Comparison of ENCODE assay signal across 8 cellular contexts in the genomic region with DNA sequence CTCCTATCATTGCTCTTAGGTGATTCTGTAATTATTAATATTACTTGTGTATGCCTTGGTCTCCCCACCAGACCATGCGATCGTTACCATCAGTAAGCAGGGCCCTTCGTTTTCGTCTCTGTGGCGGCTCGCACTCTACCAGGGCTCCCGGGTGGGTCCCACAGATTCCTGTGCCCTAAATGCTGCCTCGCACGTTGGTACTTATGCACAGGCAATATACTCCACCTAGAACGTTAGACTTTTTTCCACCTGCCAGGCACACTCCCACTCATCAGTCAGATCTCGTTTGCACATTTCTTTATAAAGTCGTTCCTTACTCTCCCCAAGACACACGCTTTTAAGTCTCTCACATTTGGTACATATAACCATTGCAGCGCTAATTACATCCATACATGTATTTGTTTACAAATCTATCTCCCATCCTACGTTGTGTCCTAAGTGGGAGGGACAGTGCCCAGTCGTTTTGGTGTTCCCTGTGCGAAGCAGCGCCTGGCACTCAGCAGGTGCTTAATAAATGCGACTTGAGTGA.
DNase-seq lines count a peak whose midpoint lies in the region; ATAC-seq and TF ChIP-seq lines count a peak whose summit lies in the region.

No MANE protein-coding gene starts in this region.

- TF ChIP-seq CTCF in AG04449 (IDR thresholded peaks at IDR 0.05; ENCODE audit: insufficient read depth, low read length, missing control alignments) (no peak), cardiac fibroblast (IDR thresholded peaks at IDR 0.05; ENCODE audit: low read depth, low read length) (no peak)

- ATAC-seq in GM21619 (IDR thresholded peaks at IDR 0.05; ENCODE audit: unreplicated experiment), result no peak

- CTCF ChIA-PET in AG04449 (lab: Yijun Ruan, JAX), result no interaction called here

- H3K4me1 ChIP-seq in HUES6 (ENCODE audit: control insufficient read depth, insufficient read depth, low read length) (peaks cover 16% of the 10 kb centered on the region), muscle layer of duodenum (ENCODE audit: control insufficient read depth in 1 of 2, insufficient read depth in 2 of 2, low read length in 2 of 2) (peaks cover 4 to 24% of the 10 kb centered on the region in 2 donors)

- POLR2A ChIA-PET in AG04449 (lab: Yijun Ruan, JAX), result interaction anchor here (1.0 kb wide), 1 partner anchor 28 kb away, joined by 3 read pairs; no protein-coding TSS in a partner anchor

- no peak overlapping the region for H3K27ac ChIP-seq in HUES6 (ENCODE audit: low read depth, low read length)
- H3K27ac ChIP-seq in muscle layer of duodenum (ENCODE audit: low read length), result peak overlapping the region; percentile 53

- DNase-seq in AG04449 (ENCODE audit: low read depth, low spot score), result no peak
- no peak for DNase-seq in cardiac fibroblast (ENCODE audit: low read depth in 2 of 2)
- DNase-seq in NCI-H524 treated with DMSO at 0.1 percent for 48 hours (lab: John Stamatoyannopoulos, UW), result no peak
- DNase-seq in RPMI8226, result no peak
- no peak for DNase-seq in NCI-H748 (lab: John Stamatoyannopoulos, UW; ENCODE audit: unreplicated experiment)

- H3K27me3 ChIP-seq in HUES6 (ENCODE audit: control insufficient read depth, insufficient read depth, low read length), result peaks cover 14% of the 10 kb centered on the region
- H3K27me3 ChIP-seq in muscle layer of duodenum (ENCODE audit: low read depth, low read length), result no peaks in the 10 kb centered on the region

- H3K4me3 ChIP-seq in AG04449 (ENCODE audit: low read depth, low read length) (peak overlapping the region; percentile 84), HUES6 (ENCODE audit: low read depth, low read length) (peak overlapping the region; percentile 74), cardiac fibroblast (replicated peaks in 1 of 2; ENCODE audit: low read depth in 2 of 2, low read length in 2 of 2) (peak overlapping the region; percentile 76 to 80), muscle layer of duodenum (ENCODE audit: low read depth in 1 of 2, low read length in 2 of 2) (peak overlapping the region; percentile 77 to 89)

- peaks cover 4% of the 10 kb centered on the region; the same call in 1 of the 2 replicates for H3K36me3 ChIP-seq in HUES6 (ENCODE audit: control insufficient read depth, insufficient read depth, low read length)
- H3K36me3 ChIP-seq in muscle layer of duodenum (ENCODE audit: control insufficient read depth in 1 of 2, insufficient read depth in 2 of 2, low read length in 2 of 2), result no peaks in the 10 kb centered on the region

- H3K9me3 ChIP-seq in HUES6 (ENCODE audit: control insufficient read depth, insufficient read depth, low read depth, low read length) (no peaks in the 10 kb centered on the region), muscle layer of duodenum (ENCODE audit: control insufficient read depth in 1 of 2, low read length in 2 of 2) (no peaks in the 10 kb centered on the region)

- H3K9ac ChIP-seq in HUES6 (ENCODE audit: low read length), result peak overlapping the region; percentile 39
